ENCODE assay signal across 18 cellular contexts in the genomic region with DNA sequence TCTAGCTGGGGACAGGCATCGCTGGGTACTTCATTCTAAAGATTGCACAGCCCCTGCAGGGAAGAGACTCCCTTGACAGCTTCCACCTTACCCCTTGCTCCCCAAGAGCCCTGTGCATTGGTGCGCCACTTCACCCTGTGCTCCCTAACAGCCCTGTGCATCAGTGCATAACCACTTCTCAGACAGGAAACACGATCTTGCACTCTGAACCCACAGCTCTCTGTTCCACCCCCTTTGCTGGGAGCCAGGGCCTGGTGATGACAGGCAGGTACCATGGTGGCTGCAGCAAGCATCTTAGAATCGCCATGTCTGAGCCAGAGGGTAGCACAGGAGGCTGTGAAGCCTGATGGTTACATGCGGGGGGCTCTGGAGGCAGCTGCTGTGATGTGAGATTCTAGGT. TPM values are rescaled to one million over a fixed set of nuclear protein-coding genes. Genes with fewer than 3 reads are reported as not detected.
DNase-seq lines count a peak whose midpoint lies in the region; ATAC-seq lines count a peak whose summit lies in the region.
"Had no signal": no experiment of that assay in that cellular context is flagged by ENCODE, and none has a peak within 500 bp of the region (broad histone marks: within the 10 kb centered on the region; RNA-seq: fewer than 3 reads in every experiment).

No MANE protein-coding gene starts in this region.

- DNase-seq in ACHN (peak; percentile 18), NCI-H69 (lab: John Stamatoyannopoulos, UW) (peak; percentile 8), left lobe of liver (ENCODE audit: low spot score) (no peak)
- no peak for DNase-seq in stimulated activated naive CD8-positive, alpha-beta T cell treated with anti-CD3 and anti-CD28 coated beads, Interleukin-15, amount 100 ng/mL, for 72 hours
- no peak for DNase-seq in activated CD4-positive, alpha-beta T cell treated with anti-CD3 and anti-CD28 coated beads, Interleukin-2, amount 50 U/mL, for 1 hour
- DNase-seq in stimulated activated CD8-positive, alpha-beta memory T cell treated with anti-CD3 and anti-CD28 coated beads, Interleukin-4, amount 100 ng/mL, for 48 hours, result no peak
- DNase-seq: activated T-cell treated with anti-CD3 and anti-CD28 coated beads, Interleukin-2, amount 50 U/mL, for 1 hour; anterior cingulate cortex; DND-41; effector CD4-positive, alpha-beta T cell; gastrocnemius medialis; left ventricle myocardium inferior; NCI-H1092; SHP77 treated with DMSO at 0.1 percent for 48 hours had no signal

- H3K4me1 Mint-ChIP-seq in stimulated activated naive CD8-positive, alpha-beta T cell treated with anti-CD3 and anti-CD28 coated beads, Interleukin-15, amount 100 ng/mL, for 72 hours, result no peaks in the 10 kb centered on the region

- ATAC-seq in GM18907 (IDR thresholded peaks at IDR 0.05; ENCODE audit: unreplicated experiment) (peak; percentile 77), HG02938 (IDR thresholded peaks at IDR 0.05; ENCODE audit: unreplicated experiment) (peak; percentile 58), left lobe of liver (no peak)
- no peak for ATAC-seq in stimulated activated naive CD8-positive, alpha-beta T cell treated with anti-CD3 and anti-CD28 coated beads, Interleukin-15, amount 100 ng/mL, for 72 hours
- ATAC-seq: gastrocnemius medialis had no signal

- no peaks in the 10 kb centered on the region for H3K9me3 Mint-ChIP-seq in stimulated activated naive CD8-positive, alpha-beta T cell treated with anti-CD3 and anti-CD28 coated beads, Interleukin-15, amount 100 ng/mL, for 72 hours
- H3K9me3 Mint-ChIP-seq: neural crest cell had no signal

- H3K4me3 Mint-ChIP-seq in stimulated activated naive CD8-positive, alpha-beta T cell treated with anti-CD3 and anti-CD28 coated beads, Interleukin-15, amount 100 ng/mL, for 72 hours, result no peak overlapping the region
- H3K4me3 Mint-ChIP-seq: neural crest cell had no signal

- in situ Hi-C loops in ACHN (cut with HindIII; ENCODE audit: low pct_ligation_motif_present, low pct_unique_long_range_greater_than_20kb, low sequenced_read_pairs), result no loop called here

- H3K27ac Mint-ChIP-seq in stimulated activated naive CD8-positive, alpha-beta T cell treated with anti-CD3 and anti-CD28 coated beads, Interleukin-15, amount 100 ng/mL, for 72 hours, result no peak overlapping the region

- peaks cover 43% of the 10 kb centered on the region for H3K27me3 Mint-ChIP-seq in stimulated activated naive CD8-positive, alpha-beta T cell treated with anti-CD3 and anti-CD28 coated beads, Interleukin-15, amount 100 ng/mL, for 72 hours

RNA-seq across cellular contexts. Expression of a gene that starts 5.0 kb away (rescaled TPM):
- total RNA-seq in left lobe of liver, result 29.3 TPM
- total RNA-seq: HT-29 had no signal

Comparison
In these comparisons a context has a peak if more than half of its experiments do, and no peak if none do; other contexts are left out.
1. DNase-seq: peak in ACHN (single experiment) and NCI-H69 (single experiment); none in stimulated activated naive CD8-positive, alpha-beta T cell treated with anti-CD3 and anti-CD28 coated beads, Interleukin-15, amount 100 ng/mL, for 72 hours (0 of 2), activated CD4-positive, alpha-beta T cell treated with anti-CD3 and anti-CD28 coated beads, Interleukin-2, amount 50 U/mL, for 1 hour (single experiment), left lobe of liver (single experiment) and stimulated activated CD8-positive, alpha-beta memory T cell treated with anti-CD3 and anti-CD28 coated beads, Interleukin-4, amount 100 ng/mL, for 48 hours (single experiment).
2. ATAC-seq: peak in GM18907 (single experiment) and HG02938 (single experiment); none in stimulated activated naive CD8-positive, alpha-beta T cell treated with anti-CD3 and anti-CD28 coated beads, Interleukin-15, amount 100 ng/mL, for 72 hours (single experiment) and left lobe of liver (single experiment).